In genomic region chr12:51320311-51320694, GRCh38 we compare ENCODE assay signal across 12 cellular contexts. TPM values are rescaled to one million over a fixed set of nuclear protein-coding genes. Genes with fewer than 3 reads are reported as not detected.
DNase-seq lines count a peak whose midpoint lies in the region; ATAC-seq, FAIRE-seq and TF ChIP-seq lines count a peak whose summit lies in the region.
"Had no signal": no experiment of that assay in that cellular context is flagged by ENCODE, and none has a peak within 500 bp of the region (broad histone marks: within the 10 kb centered on the region; RNA-seq: fewer than 3 reads in every experiment).

No MANE protein-coding gene starts in this region.

- POLR2A ChIA-PET in A549 (lab: Yijun Ruan, JAX) = interaction anchor here (0.9 kb wide), 1 partner anchor 12 kb away, joined by 3 read pairs; no protein-coding TSS in a partner anchor
- POLR2A ChIA-PET in activated CD4-positive, alpha-beta memory T cell treated with anti-CD3 and anti-CD28 coated beads, Interleukin-2, amount 10 ng/mL, durations not matched to agents 7 days and 5 days (lab: Charles Lee) = interaction anchor here (1.0 to 7.2 kb wide), 10 partner anchors 7 to 556 kb away, joined by 3 to 65 read pairs (median 10); partner anchors contain the start of genes ATF1, DAZAP2 and SMAGP

- H2AFZ ChIP-seq in GM23248 = peak overlapping the region; percentile 71; the same call in 1 of the 2 replicates

- FAIRE-seq in A549 (lab: Jason Lieb, UNC) = no peak
- FAIRE-seq: H54 had no signal

- CTCF ChIA-PET in A549 (lab: Yijun Ruan, JAX) = interaction anchor here (0.8 to 6.0 kb wide), 4 partner anchors 9 to 58 kb away, joined by 3 to 41 read pairs (median 5); no protein-coding TSS in a partner anchor
- CTCF ChIA-PET in activated CD4-positive, alpha-beta memory T cell treated with anti-CD3 and anti-CD28 coated beads, Interleukin-2, amount 10 ng/mL, durations not matched to agents 7 days and 5 days (lab: Charles Lee) = interaction anchor here (0.7 to 4.8 kb wide), 4 partner anchors 10 to 231 kb away, joined by 3 to 44 read pairs (median 3); no protein-coding TSS in a partner anchor

- H4K20me1 ChIP-seq in GM23248 (ENCODE audit: insufficient read depth) = no peaks in the 10 kb centered on the region

- peak overlapping the region; percentile 88 for H3K4me3 Mint-ChIP-seq in activated CD4-positive, alpha-beta memory T cell treated with anti-CD3 and anti-CD28 coated beads, Interleukin-2, amount 10 ng/mL, durations not matched to agents 7 days and 5 days
- H3K4me3 Mint-ChIP-seq in memory B cell (peak overlapping the region; percentile 30), chondrocyte (ENCODE audit: unreplicated experiment) (no peak overlapping the region)

- H3K9me3 ChIP-seq in A549 = no peaks in the 10 kb centered on the region
- H3K9me3 ChIP-seq in GM23248 (ENCODE audit: low read depth) = no peaks in the 10 kb centered on the region

- H3K36me3 ChIP-seq in GM23248 (ENCODE audit: low read depth) = no peaks in the 10 kb centered on the region

- TF ChIP-seq EP300 in A549 (IDR thresholded peaks at IDR 0.05) = no peak

- peak overlapping the region; percentile 99 for H3K27ac Mint-ChIP-seq in activated CD4-positive, alpha-beta memory T cell treated with anti-CD3 and anti-CD28 coated beads, Interleukin-2, amount 10 ng/mL, durations not matched to agents 7 days and 5 days
- H3K27ac Mint-ChIP-seq in memory B cell (peak overlapping the region; percentile 79), chondrocyte (ENCODE audit: unreplicated experiment) (no peak overlapping the region)

- H3K4me3 ChIP-seq in A549 (no peak overlapping the region), GM23248 (no peak overlapping the region)

- WGBS in A549 (ENCODE audit: missing lambda C conversion rate) = 50% methylated on average over 4 of the region's 4 CpGs
- 41 to 42% methylated on average over 4 of the region's 4 CpGs for WGBS in GM23248 (ENCODE audit: low coverage in 1 of 2, low lambda C conversion rate in 2 of 2, missing lambda C conversion rate in 2 of 2), 2 experiments

- no peak overlapping the region for H3K9ac ChIP-seq in GM23248

- no peaks in the 10 kb centered on the region for H3K9me3 Mint-ChIP-seq in activated CD4-positive, alpha-beta memory T cell treated with anti-CD3 and anti-CD28 coated beads, Interleukin-2, amount 10 ng/mL, durations not matched to agents 7 days and 5 days
- H3K9me3 Mint-ChIP-seq in memory B cell (no peaks in the 10 kb centered on the region), chondrocyte (ENCODE audit: low read depth) (no peaks in the 10 kb centered on the region)

- in situ Hi-C loops in GM23248 (cut with MboI) = no loop called here

- H3K4me2 ChIP-seq in A549 = peak overlapping the region; percentile 51; the same call in 2 of the 3 replicates
- H3K4me2 ChIP-seq in GM23248 (ENCODE audit: unreplicated experiment) = no peak overlapping the region

- no peaks in the 10 kb centered on the region for H3K27me3 ChIP-seq in GM23248 (replicated peaks; ENCODE audit: insufficient read depth)

- no peaks in the 10 kb centered on the region for H3K27me3 Mint-ChIP-seq in activated CD4-positive, alpha-beta memory T cell treated with anti-CD3 and anti-CD28 coated beads, Interleukin-2, amount 10 ng/mL, durations not matched to agents 7 days and 5 days
- no peaks in the 10 kb centered on the region for H3K27me3 Mint-ChIP-seq in memory B cell
- no peaks in the 10 kb centered on the region for H3K27me3 Mint-ChIP-seq in chondrocyte (ENCODE audit: low read depth)

- H3K4me1 Mint-ChIP-seq in activated CD4-positive, alpha-beta memory T cell treated with anti-CD3 and anti-CD28 coated beads, Interleukin-2, amount 10 ng/mL, durations not matched to agents 7 days and 5 days = peaks cover 75% of the 10 kb centered on the region
- H3K4me1 Mint-ChIP-seq in memory B cell = peaks cover 56% of the 10 kb centered on the region
- peaks cover 2% of the 10 kb centered on the region for H3K4me1 Mint-ChIP-seq in chondrocyte (ENCODE audit: low read depth)

- H3K79me2 ChIP-seq in GM23248 (ENCODE audit: insufficient read depth) = no peaks in the 10 kb centered on the region

- no peaks in the 10 kb centered on the region for H3K9me2 ChIP-seq in GM23248 (ENCODE audit: insufficient read depth)

- peaks cover 67% of the 10 kb centered on the region for H3K36me3 Mint-ChIP-seq in activated CD4-positive, alpha-beta memory T cell treated with anti-CD3 and anti-CD28 coated beads, Interleukin-2, amount 10 ng/mL, durations not matched to agents 7 days and 5 days (ENCODE audit: low read depth)
- peaks cover 17% of the 10 kb centered on the region for H3K36me3 Mint-ChIP-seq in memory B cell
- H3K36me3 Mint-ChIP-seq in chondrocyte (ENCODE audit: low read depth) = no peaks in the 10 kb centered on the region

- no peak for TF ChIP-seq POLR2A in A549 (IDR thresholded peaks at IDR 0.05; ENCODE audit: low read length)

- peak in 1 of 2 experiments; percentile 61; a peak in 3 of 6 replicates for ATAC-seq in A549
- ATAC-seq in memory B cell (ENCODE audit: low read depth) = no peak
- no peak for ATAC-seq in GM21576 (IDR thresholded peaks at IDR 0.05; ENCODE audit: unreplicated experiment)

- H3K27ac ChIP-seq in A549 (peak overlapping the region; percentile 30 to 55; a peak in 5 of 6 replicates), GM23248 (no peak overlapping the region)

- H3K4me1 ChIP-seq in A549 (peaks cover 28% of the 10 kb centered on the region), GM23248 (ENCODE audit: insufficient read depth) (peaks cover 9% of the 10 kb centered on the region)

- no peak for TF ChIP-seq RAD21 in A549 (conservative IDR thresholded peaks at IDR 0.05 in 1 of 2, IDR thresholded peaks at IDR 0.05 in 1 of 2)

- TF ChIP-seq CTCF in A549 (IDR thresholded peaks at IDR 0.05) = no peak
- no peak for TF ChIP-seq CTCF in chondrocyte (IDR thresholded peaks at IDR 0.05)

- DNase-seq in A549 (ENCODE audit: low read depth in 1 of 2, low spot score in 1 of 2) (peak in 1 of 2 experiments; percentile 59), GM23248 (peak; percentile 15), memory B cell (ENCODE audit: low spot score in 2 of 2) (no peak), NCI-H446 (lab: John Stamatoyannopoulos, UW) (no peak), AG08396 (ENCODE audit: low spot score) (no peak), chondrocyte (ENCODE audit: low spot score) (no peak)
- no peak for DNase-seq in activated CD4-positive, alpha-beta memory T cell treated with anti-CD3 and anti-CD28 coated beads, Interleukin-2, amount 10 ng/mL, durations not matched to agents 7 days and 5 days
- DNase-seq: NCI-H2081 had no signal

- H3F3A ChIP-seq in GM23248 (ENCODE audit: insufficient read depth) = no peaks in the 10 kb centered on the region

TF ChIP-seq in A549, 52 proteins besides CTCF, POLR2A, EP300 and RAD21:
- no peak for TF ChIP-seq FOSL2 (IDR thresholded peaks at IDR 0.05)
- no peak for TF ChIP-seq FOSL2 (CRISPR knock-in tag; IDR thresholded peaks at IDR 0.05)
- TF ChIP-seq TP53 (CRISPR knock-in tag; IDR thresholded peaks at IDR 0.05) = no peak
- TF ChIP-seq PHF8 (IDR thresholded peaks at IDR 0.05; ENCODE audit: borderline replicate concordance, low read depth) = no peak
- TF ChIP-seq EHF (CRISPR knock-in tag; IDR thresholded peaks at IDR 0.05) = peak; percentile 6; the same call in 1 of the 2 replicates
- no peak for TF ChIP-seq FOSB (CRISPR knock-in tag; IDR thresholded peaks at IDR 0.05)

RNA-seq across cellular contexts. Expression of gene BIN2, which starts 3.7 kb away (rescaled TPM):
- polyA plus RNA-seq in A549 (2011; rRNA removed) = 0.52 and 0.57 TPM in 2 replicates
- 0.15 and 0.16 TPM in 2 replicates for polyA plus RNA-seq in A549 (2012; cell fraction: cytosol; rRNA removed)
- polyA plus RNA-seq in A549 (2012; cell fraction: nucleus; rRNA removed) = 0.06 and 0.15 TPM in 2 replicates
- 0.05 to 0.08 TPM in 2 of 3 replicates, not detected in the other for polyA plus RNA-seq in A549 (2017; fragmentation: RNase III; extraction: RNeasy Plus Mini Kit Qiagen cat#74134 plus additional on column Dnase treatment)
- polyA minus RNA-seq in A549 (2011; rRNA and poly(A)+ RNA removed) = 0.21 and 0.63 TPM in 2 replicates
- total RNA-seq in GM23248 (2014; rRNA removed; shearing (Covaris generic)) = not detected in 2 replicates
- not detected in 2 replicates for polyA plus RNA-seq in GM23248 (2016; fragmentation: Nextera tagmentation; extraction: Ambion mirVana)
- total RNA-seq in activated CD4-positive, alpha-beta memory T cell treated with anti-CD3 and anti-CD28 coated beads, Interleukin-2, amount 10 ng/mL, durations not matched to agents 7 days and 5 days = 100 to 1,000 TPM; 206 to 214 TPM
- not detected in 3 replicates for total RNA-seq in chondrocyte
- total RNA-seq: fibroblast of lung, myocyte had no signal
- polyA plus RNA-seq: fibroblast of lung had no signal

RNA-seq across cellular contexts. Expression of gene CELA1, which starts 26.2 kb away (rescaled TPM):
- polyA plus RNA-seq in A549 (2011; rRNA removed) (not detected in 2 replicates), A549 (2017; fragmentation: RNase III; extraction: RNeasy Plus Mini Kit Qiagen cat#74134 plus additional on column Dnase treatment) (not detected in 3 replicates), GM23248 (2016; fragmentation: Nextera tagmentation; extraction: Ambion mirVana) (not detected in 2 replicates)
- 0.08 TPM in 1 of 2 replicates, not detected in the other for polyA plus RNA-seq in A549 (2012; cell fraction: cytosol; rRNA removed)
- polyA plus RNA-seq in A549 (2012; cell fraction: nucleus; rRNA removed) = not detected in 2 replicates
- not detected in 2 replicates for polyA minus RNA-seq in A549 (2011; rRNA and poly(A)+ RNA removed)
- not detected in 2 replicates for total RNA-seq in GM23248 (2014; rRNA removed; shearing (Covaris generic))
- total RNA-seq in activated CD4-positive, alpha-beta memory T cell treated with anti-CD3 and anti-CD28 coated beads, Interleukin-2, amount 10 ng/mL, durations not matched to agents 7 days and 5 days = not detected
- not detected in 3 replicates for total RNA-seq in chondrocyte
- total RNA-seq: fibroblast of lung, myocyte had no signal
- polyA plus RNA-seq: fibroblast of lung had no signal

RNA-seq across cellular contexts. Expression of gene SMAGP, which starts 50.1 kb away (rescaled TPM):
- polyA plus RNA-seq in A549 (2011; rRNA removed) (27.2 and 38.3 TPM in 2 replicates), A549 (2017; fragmentation: RNase III; extraction: RNeasy Plus Mini Kit Qiagen cat#74134 plus additional on column Dnase treatment) (14.8 to 16.4 TPM (median 15.5 TPM) in 3 replicates), GM23248 (2016; fragmentation: Nextera tagmentation; extraction: Ambion mirVana) (35.0 and 41.0 TPM in 2 replicates)
- polyA plus RNA-seq in A549 (2012; cell fraction: cytosol; rRNA removed) = 15.1 and 16.5 TPM in 2 replicates
- polyA plus RNA-seq in A549 (2012; cell fraction: nucleus; rRNA removed) = 5.3 and 9.7 TPM in 2 replicates
- polyA minus RNA-seq in A549 (2011; rRNA and poly(A)+ RNA removed) = 20.3 and 22.3 TPM in 2 replicates
- total RNA-seq in GM23248 (2014; rRNA removed; shearing (Covaris generic)) = 18.2 and 18.8 TPM in 2 replicates
- total RNA-seq in activated CD4-positive, alpha-beta memory T cell treated with anti-CD3 and anti-CD28 coated beads, Interleukin-2, amount 10 ng/mL, durations not matched to agents 7 days and 5 days = 1 to 10 TPM; 1.8 to 3.1 TPM
- total RNA-seq in chondrocyte = 2.0 to 8.5 TPM (median 8.0 TPM) in 3 replicates

Comparison
In these comparisons a context has a peak if more than half of its experiments do, and no peak if none do; other contexts are left out.
1. RNA of gene BIN2, which starts 3.7 kb away (total RNA-seq): 206 to 214 TPM in activated CD4-positive, alpha-beta memory T cell treated with anti-CD3 and anti-CD28 coated beads, Interleukin-2, amount 10 ng/mL, durations not matched to agents 7 days and 5 days; not detected in GM23248 and not detected in chondrocyte; every median in the first group is over 100 times any median in the second.